Comparison of ENCODE assay signal across 2 cellular contexts in the genomic region with DNA sequence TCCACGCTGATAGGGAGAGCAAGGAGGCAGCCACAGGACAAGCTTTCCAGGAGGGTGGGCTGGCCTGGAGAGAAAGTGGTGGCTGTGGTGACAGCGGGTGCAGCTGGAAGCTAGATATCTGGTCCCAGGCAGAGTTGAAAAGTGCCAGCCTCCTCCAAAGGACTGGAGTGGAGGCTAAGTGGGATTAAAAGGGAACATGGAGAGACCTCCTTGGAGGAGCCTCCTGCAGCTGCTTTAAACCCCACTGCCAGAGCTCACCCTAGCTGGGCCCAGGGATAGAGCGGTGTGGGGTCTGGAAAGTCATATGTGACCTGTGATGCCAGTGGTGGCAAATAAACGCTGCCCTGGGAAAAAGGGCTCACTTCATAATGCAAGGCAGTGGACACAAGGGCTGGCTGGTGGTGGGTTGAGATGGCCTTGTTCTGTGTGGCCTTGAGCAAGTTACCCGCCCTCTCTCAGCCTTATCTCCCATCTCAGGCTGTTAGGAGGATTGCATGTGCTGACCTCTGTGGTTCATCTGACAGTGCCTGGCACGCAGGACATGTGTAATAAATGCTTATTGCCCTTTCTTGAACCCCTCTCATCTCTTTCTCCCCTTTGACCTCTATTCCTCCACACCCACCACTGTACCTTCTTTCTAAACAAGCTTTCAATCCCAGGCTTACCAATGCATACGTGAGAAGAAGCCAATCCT.
TF ChIP-seq lines count a peak whose summit lies in the region.

No MANE protein-coding gene starts in this region.

TF ChIP-seq in A549, 52 proteins besides CTCF, POLR2A, EP300 and RAD21 (continued from another document):
- TF ChIP-seq FOXS1 (CRISPR knock-in tag; IDR thresholded peaks at IDR 0.05) (no peak), PBX3 (IDR thresholded peaks at IDR 0.05) (no peak), KDM5A (IDR thresholded peaks at IDR 0.05) (no peak), TP53 (CRISPR knock-in tag; IDR thresholded peaks at IDR 0.05) (no peak), CEBPB (IDR thresholded peaks at IDR 0.05) (no peak), MAX (IDR thresholded peaks at IDR 0.05) (no peak), BCL3 (IDR thresholded peaks at IDR 0.05) (no peak), HDAC2 (IDR thresholded peaks at IDR 0.05) (no peak), NFE2L2 (conservative IDR thresholded peaks at IDR 0.05; ENCODE audit: low read length) (no peak), ELK1 (IDR thresholded peaks at IDR 0.05; ENCODE audit: low read depth, low read length) (no peak)
- TF ChIP-seq, protein P1, sequence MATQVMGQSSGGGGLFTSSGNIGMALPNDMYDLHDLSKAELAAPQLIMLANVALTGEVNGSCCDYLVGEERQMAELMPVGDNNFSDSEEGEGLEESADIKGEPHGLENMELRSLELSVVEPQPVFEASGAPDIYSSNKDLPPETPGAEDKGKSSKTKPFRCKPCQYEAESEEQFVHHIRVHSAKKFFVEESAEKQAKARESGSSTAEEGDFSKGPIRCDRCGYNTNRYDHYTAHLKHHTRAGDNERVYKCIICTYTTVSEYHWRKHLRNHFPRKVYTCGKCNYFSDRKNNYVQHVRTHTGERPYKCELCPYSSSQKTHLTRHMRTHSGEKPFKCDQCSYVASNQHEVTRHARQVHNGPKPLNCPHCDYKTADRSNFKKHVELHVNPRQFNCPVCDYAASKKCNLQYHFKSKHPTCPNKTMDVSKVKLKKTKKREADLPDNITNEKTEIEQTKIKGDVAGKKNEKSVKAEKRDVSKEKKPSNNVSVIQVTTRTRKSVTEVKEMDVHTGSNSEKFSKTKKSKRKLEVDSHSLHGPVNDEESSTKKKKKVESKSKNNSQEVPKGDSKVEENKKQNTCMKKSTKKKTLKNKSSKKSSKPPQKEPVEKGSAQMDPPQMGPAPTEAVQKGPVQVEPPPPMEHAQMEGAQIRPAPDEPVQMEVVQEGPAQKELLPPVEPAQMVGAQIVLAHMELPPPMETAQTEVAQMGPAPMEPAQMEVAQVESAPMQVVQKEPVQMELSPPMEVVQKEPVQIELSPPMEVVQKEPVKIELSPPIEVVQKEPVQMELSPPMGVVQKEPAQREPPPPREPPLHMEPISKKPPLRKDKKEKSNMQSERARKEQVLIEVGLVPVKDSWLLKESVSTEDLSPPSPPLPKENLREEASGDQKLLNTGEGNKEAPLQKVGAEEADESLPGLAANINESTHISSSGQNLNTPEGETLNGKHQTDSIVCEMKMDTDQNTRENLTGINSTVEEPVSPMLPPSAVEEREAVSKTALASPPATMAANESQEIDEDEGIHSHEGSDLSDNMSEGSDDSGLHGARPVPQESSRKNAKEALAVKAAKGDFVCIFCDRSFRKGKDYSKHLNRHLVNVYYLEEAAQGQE (IDR thresholded peaks at IDR 0.05) = no peak

TF ChIP-seq in GM23338, 12 proteins besides CTCF, POLR2A, EP300 and RAD21:
- TF ChIP-seq, protein P1 (IDR thresholded peaks at IDR 0.05; ENCODE audit: unreplicated experiment) = no peak
- TF ChIP-seq EZH2 (IDR thresholded peaks at IDR 0.05; ENCODE audit: low read depth, unreplicated experiment) (no peak), NANOG (IDR thresholded peaks at IDR 0.05; ENCODE audit: borderline replicate concordance) (no peak), STAT1 (IDR thresholded peaks at IDR 0.05; ENCODE audit: unreplicated experiment) (no peak), ZNF331 (CRISPR knock-in tag; IDR thresholded peaks at IDR 0.05; ENCODE audit: low read depth) (no peak), ETS1 (IDR thresholded peaks at IDR 0.05) (no peak), ZNF462 (CRISPR knock-in tag; IDR thresholded peaks at IDR 0.05) (no peak), JUNB (IDR thresholded peaks at IDR 0.05; ENCODE audit: unreplicated experiment) (no peak), POLR2AphosphoS5 (IDR thresholded peaks at IDR 0.05; ENCODE audit: low read depth) (no peak), CREB1 (CRISPR knock-in tag; IDR thresholded peaks at IDR 0.05; ENCODE audit: low read depth) (no peak), ZNF114 (CRISPR knock-in tag; IDR thresholded peaks at IDR 0.05) (no peak), EZH2phosphoT487 (IDR thresholded peaks at IDR 0.05; ENCODE audit: unreplicated experiment) (no peak)
